Comparison of ENCODE assay signal across 22 cellular contexts in genomic region chr1:52676249-52676903, GRCh38. TPM values are rescaled to one million over a fixed set of nuclear protein-coding genes. Genes with fewer than 3 reads are reported as not detected.
A peak's percentile ranks its signal among the peaks of the same experiment; 100 is the strongest.
DNase-seq lines count a peak whose midpoint lies in the region; ATAC-seq and TF ChIP-seq lines count a peak whose summit lies in the region.
"Had no signal": no experiment of that assay in that cellular context is flagged by ENCODE, and none has a peak within 500 bp of the region (broad histone marks: within the 10 kb centered on the region; RNA-seq: fewer than 3 reads in every experiment).

No MANE protein-coding gene starts in this region.

- 88% methylated on average over 1 of the region's 8 CpGs; no CpG with 5 or more reads in 1 of the 2 donors for WGBS in gastroesophageal sphincter (ENCODE audit: low coverage in 1 of 2), 2 donors
- 72 to 95% methylated on average over 8 of the region's 8 CpGs for WGBS in lower leg skin, 2 donors
- 86 to 87% methylated on average over 8 of the region's 8 CpGs for WGBS in sigmoid colon, 2 donors

- H3K9me3 Mint-ChIP-seq in CD14-positive monocyte (peaks cover 0 to 3% (median 0%) of the 10 kb centered on the region in 7 donors), natural killer cell (no peaks in the 10 kb centered on the region)
- H3K9me3 Mint-ChIP-seq: mesothelial cell of epicardium had no signal

- ATAC-seq in gastroesophageal sphincter (peak; percentile 76), natural killer cell (no peak)
- ATAC-seq: activated CD4-positive, CD25-positive, alpha-beta regulatory T cell treated with anti-CD3 and anti-CD28 coated beads, Interleukin-2, amount 50 U/mL, for 24 hours; GM12878; stimulated activated naive CD8-positive, alpha-beta T cell treated with anti-CD3 and anti-CD28 coated beads, Interleukin-15, Interleukin-2, amounts not matched to agents 100 U/mL and 50 U/mL, for 24 hours; T-helper 17 cell had no signal

- no peak overlapping the region for H3K4me3 Mint-ChIP-seq in CD14-positive monocyte
- H3K4me3 Mint-ChIP-seq in natural killer cell: no peak overlapping the region
- H3K4me3 Mint-ChIP-seq: mesothelial cell of epicardium, T-helper 17 cell had no signal

- H3K27ac ChIP-seq in gastroesophageal sphincter (no peak overlapping the region), sigmoid colon (no peak overlapping the region), SJCRH30 (no peak overlapping the region)

- no peak for TF ChIP-seq EP300 in gastroesophageal sphincter (IDR thresholded peaks at IDR 0.05)
- no peak for TF ChIP-seq EP300 in sigmoid colon (IDR thresholded peaks at IDR 0.05)

- no peaks in the 10 kb centered on the region for H3K9me3 ChIP-seq in gastroesophageal sphincter
- H3K9me3 ChIP-seq in sigmoid colon: no peaks in the 10 kb centered on the region
- no peaks in the 10 kb centered on the region for H3K9me3 ChIP-seq in SJCRH30 (replicated peaks)

- H3K36me3 Mint-ChIP-seq in CD14-positive monocyte (no peaks in the 10 kb centered on the region), natural killer cell (no peaks in the 10 kb centered on the region)
- H3K36me3 Mint-ChIP-seq: mesothelial cell of epicardium had no signal

- H3K4me1 ChIP-seq in gastroesophageal sphincter (no peaks in the 10 kb centered on the region), sigmoid colon (no peaks in the 10 kb centered on the region), SJCRH30 (0 out of 2 replicates have a peak, but pooled peaks cover 3% of the 10 kb centered on the region)

- peak; percentile 55 for DNase-seq in CD14-positive monocyte (ENCODE audit: low spot score)
- peak; percentile 34 to 88 for DNase-seq in lower leg skin (ENCODE audit: low spot score in 2 of 2)
- DNase-seq in sigmoid colon: peak; percentile 81
- no peak for DNase-seq in T1000 (lab: John Stamatoyannopoulos, UW)
- DNase-seq in natural killer cell: no peak
- no peak for DNase-seq in SJCRH30
- DNase-seq in T-helper 2 cell: no peak
- DNase-seq: activated gamma-delta T cell; Calu3; foreskin melanocyte; GOT3; Karpas-422; NCI-H1436 treated with DMSO at 0.1 percent for 48 hours; NCI-H345; stimulated activated naive CD8-positive, alpha-beta T cell treated with anti-CD3 and anti-CD28 coated beads, Interleukin-15, Interleukin-2, amounts not matched to agents 100 U/mL and 50 U/mL, for 24 hours; T-helper 17 cell had no signal

- TF ChIP-seq POLR2A in gastroesophageal sphincter (IDR thresholded peaks at IDR 0.05): no peak
- TF ChIP-seq POLR2A in lower leg skin (IDR thresholded peaks at IDR 0.05): no peak
- no peak for TF ChIP-seq POLR2A in sigmoid colon (IDR thresholded peaks at IDR 0.05)

- H3K27me3 Mint-ChIP-seq in CD14-positive monocyte (ENCODE audit: low read depth in 3 of 3) (no peaks in the 10 kb centered on the region), natural killer cell (ENCODE audit: low read depth in 2 of 2) (no peaks in the 10 kb centered on the region)
- H3K27me3 Mint-ChIP-seq: T-helper 17 cell had no signal

- H3K36me3 ChIP-seq in gastroesophageal sphincter (no peaks in the 10 kb centered on the region), sigmoid colon (no peaks in the 10 kb centered on the region), SJCRH30 (no peaks in the 10 kb centered on the region)

- H3K27ac Mint-ChIP-seq in CD14-positive monocyte (peak overlapping the region in 1 of 7 donors; percentile 42), natural killer cell (no peak overlapping the region)
- H3K27ac Mint-ChIP-seq: mesothelial cell of epicardium had no signal

- H3K4me3 ChIP-seq in gastroesophageal sphincter: no peak overlapping the region
- H3K4me3 ChIP-seq in lower leg skin (ENCODE audit: low read depth, poor library complexity, severe bottlenecking): no peak overlapping the region
- no peak overlapping the region for H3K4me3 ChIP-seq in sigmoid colon
- H3K4me3 ChIP-seq in SJCRH30: no peak overlapping the region
- H3K4me3 ChIP-seq: GM12878 had no signal

- intact Hi-C loops in CD14-positive monocyte (cut with micrococcal nuclease) (no loop called here), lower leg skin (cut with DNase I; ENCODE audit: low total_unique reads) (no loop called here), sigmoid colon (cut with DNase I) (no loop called here), natural killer cell (cut with micrococcal nuclease) (no loop called here)

- TF ChIP-seq CTCF in CD14-positive monocyte (IDR thresholded peaks at IDR 0.05) (no peak), gastroesophageal sphincter (IDR thresholded peaks at IDR 0.05) (no peak), lower leg skin (IDR thresholded peaks at IDR 0.05) (no peak), sigmoid colon (IDR thresholded peaks at IDR 0.05) (no peak), natural killer cell (IDR thresholded peaks at IDR 0.05) (no peak)

- H3K27me3 ChIP-seq in gastroesophageal sphincter (no peaks in the 10 kb centered on the region), sigmoid colon (no peaks in the 10 kb centered on the region), SJCRH30 (no peaks in the 10 kb centered on the region)

- peaks cover 24% of the 10 kb centered on the region for H3K4me1 Mint-ChIP-seq in CD14-positive monocyte
- peaks cover 6 to 7% of the 10 kb centered on the region in 2 donors for H3K4me1 Mint-ChIP-seq in natural killer cell

RNA-seq across cellular contexts. Expression of gene COA7, which starts 21.8 kb away (rescaled TPM):
- polyA plus RNA-seq in CD14-positive monocyte (1 to 10 TPM; 6.2 to 8.5 TPM), sigmoid colon (10 to 100 TPM in 2 of 3 donors, 1 to 10 TPM in 1; 8.4 to 16.4 (median 12.3) TPM)
- total RNA-seq in gastroesophageal sphincter (1 to 10 TPM; 7.7 to 9.6 (median 9.0) TPM), lower leg skin (10 to 100 TPM in 2 of 4 donors, 1 to 10 TPM in 2; 7.2 to 17.5 (median 8.9) TPM), sigmoid colon (1 to 10 TPM; 6.9 to 8.2 (median 7.9) TPM), natural killer cell (1 to 10 TPM; 1.8 to 4.7 (median 3.9) TPM)
- 22.7 and 23.1 TPM in 2 replicates for total RNA-seq in SJCRH30 (2014; rRNA removed; shearing (Covaris generic))

RNA-seq across cellular contexts. Expression of gene SHISAL2A, which starts 43.4 kb away (rescaled TPM):
- polyA plus RNA-seq in CD14-positive monocyte (under 1 TPM in 1 of 2 donors, not detected in 1; 0.28 TPM), sigmoid colon (1 to 10 TPM in 1 of 3 donors, not detected in 2; 8.1 TPM)
- total RNA-seq in gastroesophageal sphincter (not detected), lower leg skin (not detected), sigmoid colon (not detected), natural killer cell (10 to 100 TPM; 14.0 to 31.4 (median 16.2) TPM)
- total RNA-seq in SJCRH30 (2014; rRNA removed; shearing (Covaris generic)): not detected in 2 replicates
- total RNA-seq: Calu3, endothelial cell of umbilical vein, G401 had no signal
- polyA plus RNA-seq: endothelial cell of umbilical vein had no signal

RNA-seq across cellular contexts. Expression of gene ZYG11B, which starts 49.9 kb away (rescaled TPM):
- polyA plus RNA-seq in CD14-positive monocyte (10 to 100 TPM; 15.8 to 17.5 TPM), sigmoid colon (1 to 10 TPM; 4.2 to 9.1 (median 7.4) TPM)
- total RNA-seq in gastroesophageal sphincter (10 to 100 TPM; 48.3 to 67.2 (median 59.7) TPM), lower leg skin (10 to 100 TPM; 24.1 to 29.9 (median 25.2) TPM), sigmoid colon (10 to 100 TPM; 55.0 to 78.1 (median 70.0) TPM), natural killer cell (10 to 100 TPM in 2 of 3 donors, 1 to 10 TPM in 1; 7.4 to 11.8 (median 10.7) TPM)
- total RNA-seq in SJCRH30 (2014; rRNA removed; shearing (Covaris generic)): 36.6 and 39.5 TPM in 2 replicates

Comparison
In these comparisons a context has a peak if more than half of its experiments do, and no peak if none do; other contexts are left out.
1. DNase-seq: peak in CD14-positive monocyte (single experiment), lower leg skin (2 of 2) and sigmoid colon (single experiment); none in T1000 (single experiment), natural killer cell (single experiment), SJCRH30 (0 of 2) and T-helper 2 cell (0 of 5).
2. RNA of gene SHISAL2A, which starts 43.4 kb away (total RNA-seq): 14.0 to 31.4 TPM in natural killer cell; not detected in gastroesophageal sphincter, not detected in lower leg skin, not detected in sigmoid colon and not detected in SJCRH30; every median in the first group is over 10 times any median in the second.